9 cellular contexts compared by ENCODE assay signal in the genomic region with DNA sequence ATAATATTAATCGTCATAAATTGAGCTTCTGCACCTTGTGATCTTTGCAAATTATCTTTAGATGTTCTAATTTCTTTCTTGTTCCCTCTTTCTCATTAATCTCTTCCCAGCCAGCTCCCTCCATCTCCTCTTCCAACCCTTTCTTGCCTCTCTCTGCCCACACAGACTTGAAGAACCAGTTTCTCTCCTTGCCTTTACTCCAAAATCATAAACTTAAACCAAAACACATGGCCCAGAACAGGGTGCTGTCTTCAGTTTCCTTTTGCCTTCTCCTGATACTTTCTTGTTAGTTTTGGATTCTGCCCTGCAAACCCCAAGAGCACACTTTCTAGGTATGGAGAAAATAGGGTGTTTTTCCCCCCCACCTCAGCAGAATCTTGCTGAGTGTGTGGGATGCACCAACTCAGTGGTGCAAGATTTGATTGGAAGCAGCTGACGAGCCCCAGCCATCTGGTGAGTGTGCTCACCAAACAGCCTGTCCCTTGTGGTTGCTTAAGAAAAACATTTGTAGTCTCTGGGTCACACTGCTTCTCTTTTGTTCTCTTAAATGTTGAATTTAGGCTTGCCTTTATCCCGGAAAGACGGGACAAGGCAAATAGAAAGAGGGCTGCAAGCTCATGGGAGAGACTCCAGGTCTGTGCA.
DNase-seq lines count a peak whose midpoint lies in the region; ATAC-seq and TF ChIP-seq lines count a peak whose summit lies in the region.
"Had no signal": no experiment of that assay in that cellular context is flagged by ENCODE, and none has a peak within 500 bp of the region (broad histone marks: within the 10 kb centered on the region; RNA-seq: fewer than 3 reads in every experiment).

No MANE protein-coding gene starts in this region.

- ATAC-seq in lower lobe of right lung = no peak
- ATAC-seq in GM19395 (IDR thresholded peaks at IDR 0.05; ENCODE audit: unreplicated experiment) = no peak
- ATAC-seq: PC-3 had no signal

- H3K36me3 ChIP-seq in lower lobe of right lung (no peaks in the 10 kb centered on the region), transverse colon (no peaks in the 10 kb centered on the region)
- H3K36me3 ChIP-seq: spleen had no signal

- H3K27ac ChIP-seq in lower lobe of right lung (no peak overlapping the region), transverse colon (peak overlapping the region in 3 of 4 donors; percentile 10 to 54 (median 51))
- H3K27ac ChIP-seq: spleen had no signal

- no peak for TF ChIP-seq CTCF in lower lobe of right lung (IDR thresholded peaks at IDR 0.05)
- TF ChIP-seq CTCF in transverse colon (IDR thresholded peaks at IDR 0.05) = peak in 1 of 5 experiments; percentile 34
- no peak for TF ChIP-seq CTCF in GM13976 (IDR thresholded peaks at IDR 0.05; ENCODE audit: borderline replicate concordance, control extremely low read depth, extremely low read depth, insufficient read depth, missing control alignments)

- WGBS in transverse colon (ENCODE audit: low coverage in 1 of 2), 2 donors = 33 to 38% methylated on average over 3 to 4 of the region's 4 CpGs

- DNase-seq in NCI-H524 treated with DMSO at 0.1 percent for 48 hours (lab: John Stamatoyannopoulos, UW) (peak; percentile 7), epidermal melanocyte (ENCODE audit: insufficient read length, low spot score) (peak; percentile 31), lower lobe of right lung (peak; percentile 46), transverse colon (peak; percentile 33), GM13976 (ENCODE audit: low spot score) (no peak), Kasumi-1 (lab: John Stamatoyannopoulos, UW) (no peak)
- DNase-seq: PC-3, spleen had no signal

- intact Hi-C loops in lower lobe of right lung (cut with DNase I) (no loop called here), transverse colon (cut with DNase I; ENCODE audit: low total_unique reads) (loop anchor here (5.0 kb wide), 1 partner anchor 1261 kb away; a partner anchor contains a TSS)

- TF ChIP-seq EP300 in transverse colon (IDR thresholded peaks at IDR 0.05; ENCODE audit: low read depth) = no peak

- H3K4me1 ChIP-seq in lower lobe of right lung (peaks cover 1% of the 10 kb centered on the region), transverse colon (peaks cover 5 to 35% (median 21%) of the 10 kb centered on the region in 4 donors)
- H3K4me1 ChIP-seq: spleen had no signal

- no peak for TF ChIP-seq POLR2A in transverse colon (IDR thresholded peaks at IDR 0.05)

- in situ Hi-C loops in transverse colon (cut with MboI; ENCODE audit: low pct_ligation_motif_present in 1 of 4, low pct_unique_long_range_greater_than_20kb in 1 of 4, low sequenced_read_pairs in 3 of 4) (no loop called here), GM13976 (cut with MboI; ENCODE audit: low sequenced_read_pairs, unreplicated experiment) (no loop called here)

- H3K4me3 ChIP-seq in lower lobe of right lung (no peak overlapping the region), transverse colon (no peak overlapping the region)
- H3K4me3 ChIP-seq: spleen had no signal

- H3K9me3 ChIP-seq in lower lobe of right lung (no peaks in the 10 kb centered on the region), transverse colon (no peaks in the 10 kb centered on the region)
- H3K9me3 ChIP-seq: spleen had no signal

- no peaks in the 10 kb centered on the region for H3K27me3 ChIP-seq in lower lobe of right lung (ENCODE audit: low read depth)
- H3K27me3 ChIP-seq in transverse colon = no peaks in the 10 kb centered on the region

Comparison
In these comparisons a context has a peak if more than half of its experiments do, and no peak if none do; other contexts are left out.
1. DNase-seq: peak in NCI-H524 treated with DMSO at 0.1 percent for 48 hours (single experiment), epidermal melanocyte (single experiment), lower lobe of right lung (single experiment) and transverse colon (single experiment); none in GM13976 (single experiment) and Kasumi-1 (0 of 2).